Comparison of ENCODE assay signal across 8 cellular contexts in the genomic region with DNA sequence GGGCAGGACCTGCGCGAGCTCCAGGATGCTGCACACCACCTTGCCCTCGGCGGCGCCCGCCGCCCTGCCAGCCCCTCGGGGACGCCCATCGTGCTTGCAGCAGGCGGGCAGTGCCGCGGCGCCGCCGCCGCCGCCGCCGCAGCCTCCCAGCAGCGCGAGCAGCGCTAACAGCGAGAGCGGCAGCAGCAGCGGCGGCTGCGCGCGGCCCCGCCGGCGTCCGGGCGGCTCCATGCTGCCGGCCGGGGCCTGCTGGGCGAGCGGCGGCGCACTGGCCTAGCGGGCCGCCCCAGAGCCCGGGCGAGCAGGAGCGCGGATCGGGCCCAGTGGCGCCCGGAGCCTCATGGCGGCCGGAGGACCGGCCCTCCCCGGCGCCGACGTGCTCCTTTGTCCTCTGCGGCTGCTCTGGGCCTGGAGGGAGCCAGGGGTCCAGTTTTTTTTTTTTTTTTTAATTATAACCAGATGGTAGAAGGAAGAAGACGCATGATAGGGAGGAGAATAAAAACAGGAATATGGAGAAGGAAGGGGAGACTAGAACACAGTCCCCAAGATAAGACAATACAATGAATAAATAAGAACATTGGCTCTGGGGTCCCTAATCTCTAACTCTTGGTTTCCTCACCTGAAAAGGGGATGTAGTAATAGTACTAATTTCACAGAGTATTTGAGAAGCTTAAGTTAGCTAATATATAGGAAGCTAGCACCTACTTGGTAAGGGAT. TPM values are rescaled to one million over a fixed set of nuclear protein-coding genes. Genes with fewer than 3 reads are reported as not detected.
DNase-seq lines count a peak whose midpoint lies in the region; ATAC-seq and TF ChIP-seq lines count a peak whose summit lies in the region.

No MANE protein-coding gene starts in this region.

- H3K9me3 Mint-ChIP-seq in natural killer cell: no peaks in the 10 kb centered on the region

- H3K4me3 ChIP-seq in epithelial cell of esophagus (ENCODE audit: low read length): no peak overlapping the region

- intact Hi-C loops in natural killer cell (cut with micrococcal nuclease): no loop called here

- H3K9ac ChIP-seq in ES-I3 (ENCODE audit: low read depth, low read length): peak overlapping the region; percentile 50; the same call in 1 of the 2 replicates

- peak overlapping the region; percentile 65 for H3K4me3 Mint-ChIP-seq in natural killer cell

- TF ChIP-seq CTCF in epithelial cell of esophagus (IDR thresholded peaks at IDR 0.05; ENCODE audit: insufficient read depth, low read depth, low read length, missing control alignments) (no peak), natural killer cell (IDR thresholded peaks at IDR 0.05) (no peak)

- no peaks in the 10 kb centered on the region; the same call in 1 of the 2 replicates for H3K4me1 ChIP-seq in ES-I3 (ENCODE audit: insufficient read depth, low read length)

- no peaks in the 10 kb centered on the region for H3K36me3 Mint-ChIP-seq in natural killer cell

- H3K4me1 Mint-ChIP-seq in natural killer cell: no peaks in the 10 kb centered on the region

- DNase-seq in NCI-H345 (lab: John Stamatoyannopoulos, UW) (peak; percentile 43), epithelial cell of esophagus (ENCODE audit: low read depth) (peak; percentile 20), natural killer cell (no peak), SHP77 treated with DMSO at 0.1 percent for 48 hours (lab: John Stamatoyannopoulos, UW) (no peak)

- no peaks in the 10 kb centered on the region for H3K9me3 ChIP-seq in ES-I3 (ENCODE audit: control insufficient read depth, insufficient read depth, low read length)

- no peaks in the 10 kb centered on the region for H3K36me3 ChIP-seq in ES-I3 (ENCODE audit: insufficient read depth, low read length)

- ATAC-seq in natural killer cell (peak in 2 of 3 donors; percentile 44 to 76), HG03354 (IDR thresholded peaks at IDR 0.05; ENCODE audit: poor library complexity, severe bottlenecking, unreplicated experiment) (no peak), GM18517 (IDR thresholded peaks at IDR 0.05; ENCODE audit: unreplicated experiment) (no peak), HG03457 (IDR thresholded peaks at IDR 0.05; ENCODE audit: unreplicated experiment) (no peak)

- H3K27ac Mint-ChIP-seq in natural killer cell: no peak overlapping the region

- H3K27me3 Mint-ChIP-seq in natural killer cell (ENCODE audit: low read depth in 2 of 2): peaks cover 11 to 28% of the 10 kb centered on the region in 2 donors

RNA-seq across cellular contexts. Expression of a gene that starts 17.1 kb away (rescaled TPM):
- total RNA-seq in natural killer cell: not detected

Comparison
In these comparisons a context has a peak if more than half of its experiments do, and no peak if none do; other contexts are left out.
1. DNase-seq: peak in NCI-H345 (single experiment) and epithelial cell of esophagus (single experiment); none in natural killer cell (single experiment) and SHP77 treated with DMSO at 0.1 percent for 48 hours (single experiment).
2. ATAC-seq: peak in natural killer cell (2 of 3); none in HG03354 (single experiment), GM18517 (single experiment) and HG03457 (single experiment).